ENCODE assay signal across 1 cellular context in genomic region chr1:151050051-151050688, GRCh38.
A peak's percentile ranks its signal among the peaks of the same experiment; 100 is the strongest.
TF ChIP-seq lines count a peak whose summit lies in the region.

No MANE protein-coding gene starts in this region.

TF ChIP-seq in HepG2, 621 proteins besides CTCF, POLR2A, EP300 and RAD21:
- peak; percentile 43 for TF ChIP-seq HNRNPK (IDR thresholded peaks at IDR 0.05; ENCODE audit: low read depth, low read length, poor library complexity, severe bottlenecking)
- peak; percentile 22 for TF ChIP-seq AGO2 (optimal IDR thresholded peaks at IDR 0.05; ENCODE audit: low read depth, low read length)
- TF ChIP-seq ISX (CRISPR knock-in tag; conservative IDR thresholded peaks at IDR 0.05), result no peak
